ENCODE assay signal across 8 cellular contexts in genomic region chr1:160284782-160285344, GRCh38.
A peak's percentile ranks its signal among the peaks of the same experiment; 100 is the strongest.
DNase-seq lines count a peak whose midpoint lies in the region; ATAC-seq lines count a peak whose summit lies in the region.

PEX19 (minus strand) TSS chr1:160285133; CDS start chr1:160285124, 9 bp downstream.

- H3K4me1 ChIP-seq in BLaER1 treated with 17β-estradiol and CSF1 and Interleukin-3, amounts not matched to agents 10 nM and 100 nM: peaks cover 12 to 23% (median 20%) of the 10 kb centered on the region in 10 experiments

- no peaks in the 10 kb centered on the region for H3K27me3 ChIP-seq in BLaER1 treated with 17β-estradiol and CSF1 and Interleukin-3, amounts not matched to agents 10 nM and 100 nM

- peak within 1 kb of the TSS; percentile 90 to 97 (median 95) for H3K9ac ChIP-seq in BLaER1 treated with 17β-estradiol and CSF1 and Interleukin-3, amounts not matched to agents 10 nM and 100 nM

- H3K27ac ChIP-seq in BLaER1 treated with 17β-estradiol and CSF1 and Interleukin-3, amounts not matched to agents 10 nM and 100 nM: peak within 1 kb of the TSS; percentile 81 to 94 (median 89)

- peaks cover 0 to 2% (median 0%) of the 10 kb centered on the region in 11 experiments; a peak in 1 of 22 replicates for H4K20me1 ChIP-seq in BLaER1 treated with 17β-estradiol and CSF1 and Interleukin-3, amounts not matched to agents 10 nM and 100 nM

- DNase-seq in NCI-H748 (lab: John Stamatoyannopoulos, UW; ENCODE audit: unreplicated experiment) (peak; percentile 88), cortex of kidney (lab: John Stamatoyannopoulos, UW) (peak; percentile 60), left kidney (ENCODE audit: low read depth, low spot score) (peak; percentile 98)
- DNase-seq in activated CD4-positive, alpha-beta T cell treated with anti-CD3 and anti-CD28 coated beads, Interleukin-2, amount 50 U/mL, for 1 hour: peak; percentile 91
- peak; percentile 95 to 96 for DNase-seq in stimulated activated CD4-positive, alpha-beta T cell treated with anti-CD3 and anti-CD28 coated beads, Interleukin-2, amount 100 ng/mL, for 24 hours

- ATAC-seq in GM19351 (IDR thresholded peaks at IDR 0.05; ENCODE audit: unreplicated experiment) (peak; percentile 98), HG03521 (IDR thresholded peaks at IDR 0.05; ENCODE audit: unreplicated experiment) (peak; percentile 96)

- H3K9me3 ChIP-seq in BLaER1 treated with 17β-estradiol and CSF1 and Interleukin-3, amounts not matched to agents 10 nM and 100 nM (replicated peaks in 1 of 11): no peaks in the 10 kb centered on the region

- H3K36me3 ChIP-seq in BLaER1 treated with 17β-estradiol and CSF1 and Interleukin-3, amounts not matched to agents 10 nM and 100 nM: peaks cover 46 to 57% (median 54%) of the 10 kb centered on the region in 11 experiments

- peak within 1 kb of the TSS; percentile 82 to 98 (median 92) for H3K4me2 ChIP-seq in BLaER1 treated with 17β-estradiol and CSF1 and Interleukin-3, amounts not matched to agents 10 nM and 100 nM

- peak within 1 kb of the TSS; percentile 81 to 96 (median 90) for H3K4me3 ChIP-seq in BLaER1 treated with 17β-estradiol and CSF1 and Interleukin-3, amounts not matched to agents 10 nM and 100 nM

Comparison
In these comparisons a context has a peak if more than half of its experiments do, and no peak if none do; other contexts are left out.
1. Peak in every context shown above with its lines: DNase-seq, ATAC-seq, H3K4me3 ChIP-seq and H3K27ac ChIP-seq.